Comparison of ENCODE assay signal across 1 cellular context in the genomic region with DNA sequence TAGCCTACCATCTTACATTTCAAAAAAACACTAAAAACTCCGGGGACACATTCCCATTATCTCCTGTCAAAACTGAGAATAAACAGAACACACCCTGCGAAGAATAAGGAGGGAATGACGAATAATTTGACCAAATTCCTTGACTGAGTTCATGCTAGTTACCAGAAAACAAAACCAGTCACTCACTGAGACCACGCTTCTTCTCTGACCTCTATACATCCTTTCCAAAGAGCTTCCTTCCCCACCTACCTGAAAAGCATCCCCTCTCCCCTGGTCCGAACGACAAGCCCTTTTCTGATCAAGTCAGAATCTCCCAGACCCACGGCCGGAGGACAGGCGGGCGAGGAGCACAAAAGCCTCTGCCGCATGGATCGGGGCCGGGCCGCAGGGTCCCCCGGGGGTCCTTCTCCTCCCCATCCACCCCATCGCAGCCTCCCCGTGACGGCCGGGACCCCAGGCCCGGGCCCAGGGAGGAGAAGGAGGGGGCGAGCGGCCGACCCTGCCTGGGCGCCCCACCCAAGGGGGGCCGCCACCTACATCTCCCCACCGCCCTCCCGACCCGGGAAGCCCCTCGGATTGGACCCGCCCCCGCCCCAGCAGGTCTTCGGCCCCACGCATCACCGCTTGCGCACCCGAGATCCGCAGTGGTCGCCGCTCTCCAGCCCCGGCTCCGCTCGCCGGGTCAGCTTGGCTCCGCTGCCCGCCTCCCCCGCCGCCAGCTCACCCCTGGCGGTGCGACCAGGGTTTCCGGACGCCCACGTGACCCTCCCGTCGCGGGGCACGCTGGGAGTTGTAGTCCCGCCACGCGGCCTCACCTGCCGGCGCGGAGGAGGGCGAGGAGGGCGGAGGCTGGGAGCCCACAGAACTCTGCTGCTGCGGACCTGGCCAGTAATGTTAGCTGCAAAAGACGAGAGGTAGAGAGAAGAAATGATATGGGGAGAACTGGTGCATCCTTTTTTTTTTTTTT.
A peak's percentile ranks its signal among the peaks of the same experiment; 100 is the strongest.
TF ChIP-seq lines count a peak whose summit lies in the region.

TSS of gene SLC37A3 (minus strand) at position 747 of the 967 bp plus-strand sequence. CDS start 16,004 bp downstream, outside the sequence.

TF ChIP-seq in SK-N-SH, 30 proteins besides CTCF, POLR2A, EP300 and RAD21 (continued from another document):
- TF ChIP-seq, protein P1, sequence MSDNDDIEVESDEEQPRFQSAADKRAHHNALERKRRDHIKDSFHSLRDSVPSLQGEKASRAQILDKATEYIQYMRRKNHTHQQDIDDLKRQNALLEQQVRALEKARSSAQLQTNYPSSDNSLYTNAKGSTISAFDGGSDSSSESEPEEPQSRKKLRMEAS (IDR thresholded peaks at IDR 0.05; ENCODE audit: low read depth), result peak; percentile 47; the same call in 1 of the 2 replicates
- TF ChIP-seq PBX3 (IDR thresholded peaks at IDR 0.05), result peak; percentile 81
- peak; percentile 63 for TF ChIP-seq MXI1 (IDR thresholded peaks at IDR 0.05; ENCODE audit: low read depth, low read length)
- no peak for TF ChIP-seq YY1 (IDR thresholded peaks at IDR 0.05; ENCODE audit: low read depth)
- peak; percentile 74 for TF ChIP-seq GABPA (IDR thresholded peaks at IDR 0.05; ENCODE audit: low read depth)
- TF ChIP-seq POLR2AphosphoS5 (IDR thresholded peaks at IDR 0.05; ENCODE audit: low read depth, low read length), result peak; percentile 81
- peak; percentile 77 for TF ChIP-seq ELF1 (IDR thresholded peaks at IDR 0.05)
- TF ChIP-seq TCF12 (IDR thresholded peaks at IDR 0.05), result peak; percentile 94
- no peak for TF ChIP-seq FOXM1 (IDR thresholded peaks at IDR 0.05; ENCODE audit: low read depth)
- peak; percentile 76 for TF ChIP-seq RCOR1 (IDR thresholded peaks at IDR 0.05; ENCODE audit: low read length)
- TF ChIP-seq EZH2phosphoT487 (IDR thresholded peaks at IDR 0.05; ENCODE audit: borderline replicate concordance, low read depth), result no peak
- TF ChIP-seq MEF2A (IDR thresholded peaks at IDR 0.05; ENCODE audit: borderline replicate concordance, low read depth), result no peak
- TF ChIP-seq JUND (IDR thresholded peaks at IDR 0.05), result 0 out of 2 replicates have a peak, but pooled peaks have one; percentile 15
- 0 out of 2 replicates have a peak, but pooled peaks have one; percentile 14 for TF ChIP-seq NRF1 (IDR thresholded peaks at IDR 0.05; ENCODE audit: low read depth, low read length)
- TF ChIP-seq, protein P2, sequence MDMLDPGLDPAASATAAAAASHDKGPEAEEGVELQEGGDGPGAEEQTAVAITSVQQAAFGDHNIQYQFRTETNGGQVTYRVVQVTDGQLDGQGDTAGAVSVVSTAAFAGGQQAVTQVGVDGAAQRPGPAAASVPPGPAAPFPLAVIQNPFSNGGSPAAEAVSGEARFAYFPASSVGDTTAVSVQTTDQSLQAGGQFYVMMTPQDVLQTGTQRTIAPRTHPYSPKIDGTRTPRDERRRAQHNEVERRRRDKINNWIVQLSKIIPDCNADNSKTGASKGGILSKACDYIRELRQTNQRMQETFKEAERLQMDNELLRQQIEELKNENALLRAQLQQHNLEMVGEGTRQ (IDR thresholded peaks at IDR 0.05; ENCODE audit: borderline replicate concordance, low read depth, low read length), result peak; percentile 94
- TF ChIP-seq TAF1 (IDR thresholded peaks at IDR 0.05; ENCODE audit: borderline replicate concordance, low read depth, low read length), result peak; percentile 60; the same call in 1 of the 2 replicates
- TF ChIP-seq REST (IDR thresholded peaks at IDR 0.05; ENCODE audit: low read depth, low read length), result 0 out of 2 replicates have a peak, but pooled peaks have one; percentile 12
